Comparison of ENCODE assay signal across 12 cellular contexts in the genomic region with DNA sequence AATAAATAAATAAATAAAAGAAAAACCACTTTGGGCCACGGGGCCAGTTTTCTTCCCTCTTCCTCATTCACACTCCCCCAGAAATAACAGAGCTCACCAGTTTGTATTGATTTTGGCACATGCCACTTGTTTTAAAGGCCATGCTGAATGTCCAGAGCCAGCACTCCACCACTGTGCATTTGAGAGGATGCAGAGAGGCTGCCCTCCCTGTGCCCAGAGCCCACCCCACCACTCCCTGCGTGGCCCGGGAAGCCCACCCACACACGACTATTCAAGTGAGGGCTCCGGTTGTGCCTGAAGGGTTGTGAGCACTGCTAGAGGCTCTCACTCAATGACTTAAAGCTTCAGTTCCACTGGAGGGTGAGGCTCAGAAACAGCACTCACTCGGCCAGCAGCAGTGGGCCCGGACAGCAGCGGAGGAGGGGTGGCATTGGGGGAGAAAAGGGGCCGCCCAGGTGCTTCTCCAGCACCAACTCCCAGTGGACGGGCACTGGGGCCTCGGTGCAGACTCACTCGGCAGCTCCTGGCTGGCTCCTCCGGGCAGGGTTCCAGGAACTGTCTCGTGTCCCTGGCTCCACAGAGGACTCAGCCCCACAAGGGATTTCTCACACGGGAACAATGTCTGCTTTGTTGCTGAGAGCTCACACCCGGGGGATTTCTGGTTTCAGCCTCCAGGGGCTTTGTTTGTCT.
A peak's percentile ranks its signal among the peaks of the same experiment; 100 is the strongest.
DNase-seq lines count a peak whose midpoint lies in the region; ATAC-seq, FAIRE-seq and TF ChIP-seq lines count a peak whose summit lies in the region.
"Had no signal": no experiment of that assay in that cellular context is flagged by ENCODE, and none has a peak within 500 bp of the region (broad histone marks: within the 10 kb centered on the region; RNA-seq: fewer than 3 reads in every experiment).

No MANE protein-coding gene starts in this region.

- ATAC-seq in GM19397 (IDR thresholded peaks at IDR 0.05; ENCODE audit: unreplicated experiment): no peak
- ATAC-seq: activated naive CD4-positive, alpha-beta T cell treated with anti-CD3 and anti-CD28 coated beads, Interleukin-2, amount 50 U/mL, for 72 hours had no signal

- no peak for FAIRE-seq in GM12891 (lab: Jason Lieb, UNC)

- H3K9me3 ChIP-seq in WERI-Rb-1 (ENCODE audit: severe bottlenecking): peaks cover 2% of the 10 kb centered on the region
- H3K9me3 ChIP-seq: vagina had no signal

- H3K4me3 ChIP-seq in foreskin fibroblast (ENCODE audit: low read depth in 1 of 2, low read length in 2 of 2) (no peak overlapping the region), WERI-Rb-1 (ENCODE audit: low read depth, low read length) (no peak overlapping the region)
- H3K4me3 ChIP-seq: vagina had no signal

- no peaks in the 10 kb centered on the region for H3K27me3 ChIP-seq in WERI-Rb-1 (ENCODE audit: insufficient read depth, low read depth, severe bottlenecking)
- H3K27me3 ChIP-seq: vagina had no signal

- H3K27ac ChIP-seq in WERI-Rb-1: no peak overlapping the region
- H3K27ac ChIP-seq: vagina had no signal

- H3K36me3 ChIP-seq in WERI-Rb-1: no peaks in the 10 kb centered on the region
- H3K36me3 ChIP-seq: vagina had no signal

- DNase-seq in AG08396 (ENCODE audit: low spot score) (peak; percentile 80), NCI-H2107 treated with DMSO at 0.1 percent for 48 hours (lab: John Stamatoyannopoulos, UW; ENCODE audit: unreplicated experiment) (peak; percentile 78), foreskin fibroblast (peak; percentile 21 to 46), nucleus accumbens (lab: John Stamatoyannopoulos, UW) (peak in 55 of 56 donors; percentile 37 to 95 (median 87)), GM12891 (ENCODE audit: insufficient read length, low spot score) (no peak), WERI-Rb-1 (no peak)
- DNase-seq in NK-92 treated with Interleukin-12 subunit alpha and Interleukin-12 subunit beta, amount 100 ng/mL, for 24 hours (lab: John Stamatoyannopoulos, UW): no peak
- DNase-seq: activated CD4-positive, CD25-positive, alpha-beta regulatory T cell treated with anti-CD3 and anti-CD28 coated beads, Interleukin-2, amount 50 U/mL, for 72 hours; stimulated activated CD4-positive, alpha-beta T cell treated with anti-CD3 and anti-CD28 coated beads, Interleukin-4, amount 100 ng/mL, for 24 hours had no signal

- no peak for TF ChIP-seq POLR2A in GM12891 (IDR thresholded peaks at IDR 0.05; ENCODE audit: low read depth, low read length)

- TF ChIP-seq CTCF in foreskin fibroblast (IDR thresholded peaks at IDR 0.05; ENCODE audit: low read depth, low read length): no peak
- TF ChIP-seq CTCF in WERI-Rb-1 (IDR thresholded peaks at IDR 0.05; ENCODE audit: low read depth, low read length): no peak

TF ChIP-seq in GM12891, 5 proteins besides CTCF, POLR2A, EP300 and RAD21:
- no peak for TF ChIP-seq TAF1 (IDR thresholded peaks at IDR 0.05; ENCODE audit: low read depth, low read length)
- no peak for TF ChIP-seq POLR2AphosphoS5 (IDR thresholded peaks at IDR 0.05; ENCODE audit: low read depth, low read length)
- TF ChIP-seq SPI1 (IDR thresholded peaks at IDR 0.05; ENCODE audit: low read depth, low read length): no peak
- TF ChIP-seq POU2F2 (IDR thresholded peaks at IDR 0.05; ENCODE audit: low read depth, low read length): no peak
- TF ChIP-seq PAX5 (IDR thresholded peaks at IDR 0.05; ENCODE audit: insufficient read depth, low read length, severe bottlenecking): no peak
TF ChIP-seq in GM12891: peak in this region for 0.

Comparison
In these comparisons a context has a peak if more than half of its experiments do, and no peak if none do; other contexts are left out.
1. DNase-seq: peak in AG08396 (single experiment), NCI-H2107 treated with DMSO at 0.1 percent for 48 hours (single experiment), foreskin fibroblast (2 of 2) and nucleus accumbens (55 of 56); none in GM12891 (single experiment), WERI-Rb-1 (single experiment) and NK-92 treated with Interleukin-12 subunit alpha and Interleukin-12 subunit beta, amount 100 ng/mL, for 24 hours (single experiment).